8 cellular contexts compared by ENCODE assay signal in the genomic region with DNA sequence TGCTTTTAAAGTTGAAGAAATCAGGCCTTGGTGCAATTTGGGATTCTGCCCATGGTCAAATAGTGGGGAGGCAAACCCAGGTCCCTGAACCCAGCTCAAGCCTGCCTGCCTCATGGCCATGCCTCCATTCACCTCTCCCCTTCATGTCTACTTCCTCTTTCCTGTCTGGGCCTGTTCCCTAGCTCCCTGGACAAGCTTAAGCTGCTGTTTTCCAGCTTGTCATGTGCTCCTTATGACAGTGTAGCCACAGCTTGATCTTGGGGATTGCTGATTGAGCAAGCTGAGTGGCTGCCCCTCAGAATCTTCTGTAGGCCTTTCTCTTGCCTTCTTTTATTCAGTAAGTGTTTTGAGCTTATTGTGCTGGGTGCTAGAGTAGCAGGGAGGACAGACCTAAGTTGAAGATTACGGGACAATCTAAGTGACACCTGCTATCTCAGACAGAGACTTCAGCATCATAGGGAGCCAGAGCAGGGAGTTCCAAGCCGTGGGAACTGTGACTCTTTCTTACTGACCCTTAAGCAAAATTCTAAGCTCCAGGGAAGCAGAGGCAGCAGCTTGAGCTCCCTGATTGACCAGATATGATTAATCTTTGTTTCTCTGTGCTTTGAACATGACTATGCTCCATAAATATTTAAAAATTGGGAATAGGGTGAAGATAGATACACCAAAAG. TPM values are rescaled to one million over a fixed set of nuclear protein-coding genes. Genes with fewer than 3 reads are reported as not detected.
DNase-seq lines count a peak whose midpoint lies in the region; ATAC-seq and TF ChIP-seq lines count a peak whose summit lies in the region.

No MANE protein-coding gene starts in this region.

- ATAC-seq in GM18861 (IDR thresholded peaks at IDR 0.05; ENCODE audit: unreplicated experiment) (peak; percentile 20), HG03103 (IDR thresholded peaks at IDR 0.05; ENCODE audit: low read depth, unreplicated experiment) (peak; percentile 13)

- H3K27me3 ChIP-seq in SJSA1 (replicated peaks) (no peaks in the 10 kb centered on the region), mammary epithelial cell (ENCODE audit: insufficient read depth, low read length) (no peaks in the 10 kb centered on the region), subcutaneous abdominal adipose tissue (ENCODE audit: control insufficient read depth in 5 of 5, insufficient read depth in 4 of 5, low read length in 5 of 5) (no peaks in the 10 kb centered on the region)

- dilution Hi-C loops in mammary epithelial cell (cut with HindIII; ENCODE audit: low sequenced_read_pairs), result no loop called here

- H3K9ac ChIP-seq in mammary epithelial cell (ENCODE audit: insufficient read depth, low read length), result peak overlapping the region; percentile 83
- H3K9ac ChIP-seq in subcutaneous abdominal adipose tissue (ENCODE audit: low read length in 5 of 5), result peak overlapping the region; percentile 5 to 84 (median 72)

- no TSS peak for BruUV-seq in mammary epithelial cell (replicated peaks; lab: Mats Ljungman, UMichigan)

- H3K36me3 ChIP-seq in SJSA1, result no peaks in the 10 kb centered on the region
- no peaks in the 10 kb centered on the region for H3K36me3 ChIP-seq in mammary epithelial cell (ENCODE audit: insufficient read depth, low read length)
- no peaks in the 10 kb centered on the region for H3K36me3 ChIP-seq in subcutaneous abdominal adipose tissue (ENCODE audit: control insufficient read depth in 5 of 5, insufficient read depth in 5 of 5, low read length in 5 of 5)

- H3K4me3 ChIP-seq in SJSA1 (peak overlapping the region; percentile 36), mammary epithelial cell (replicated peaks in 1 of 3; ENCODE audit: insufficient read depth in 1 of 3, low read depth in 2 of 3, low read length in 3 of 3) (peak overlapping the region; percentile 61 to 62 (median 62)), subcutaneous abdominal adipose tissue (ENCODE audit: low read depth in 1 of 5, low read length in 5 of 5) (peak overlapping the region; percentile 65 to 89 (median 82))

- CTCF ChIA-PET in mammary epithelial cell (lab: Charles Lee; ENCODE audit: low non-redundant PET), result interaction anchor here (0.6 kb wide), 1 partner anchor 108 kb away, joined by 6 read pairs; no protein-coding TSS in a partner anchor

- H2AFZ ChIP-seq in mammary epithelial cell (ENCODE audit: low read depth, low read length), result peak overlapping the region; percentile 84

- in situ Hi-C loops in ACHN (cut with HindIII; ENCODE audit: low pct_ligation_motif_present, low pct_unique_long_range_greater_than_20kb, low sequenced_read_pairs) (no loop called here), mammary epithelial cell (cut with MboI; ENCODE audit: low sequenced_read_pairs in 2 of 2) (no loop called here)

- H3K4me2 ChIP-seq in mammary epithelial cell (ENCODE audit: insufficient read depth, low read depth, low read length), result peak overlapping the region; percentile 91

- WGBS in mammary epithelial cell (ENCODE audit: low coverage, missing lambda C conversion rate), result 40% methylated on average over 2 of the region's 2 CpGs

- peak; percentile 43 for DNase-seq in ACHN
- no peak for DNase-seq in SJSA1 (ENCODE audit: low read depth in 1 of 2, low spot score in 2 of 2)
- peak; percentile 90 for DNase-seq in mammary epithelial cell
- peak; percentile 42 to 50 for DNase-seq in lung microvascular endothelial cell (ENCODE audit: low read depth in 2 of 2)
- DNase-seq in posterior vena cava (ENCODE audit: low spot score), result no peak

- TF ChIP-seq CTCF in mammary epithelial cell (conservative IDR thresholded peaks at IDR 0.05 in 1 of 2, IDR thresholded peaks at IDR 0.05 in 1 of 2; ENCODE audit: extremely low read depth in 1 of 2, insufficient read depth in 1 of 2, low read depth in 1 of 2, low read length in 2 of 2), result no peak

- H3K9me3 ChIP-seq in SJSA1 (replicated peaks) (no peaks in the 10 kb centered on the region), mammary epithelial cell (replicated peaks; ENCODE audit: insufficient read depth, low read length) (no peaks in the 10 kb centered on the region), subcutaneous abdominal adipose tissue (ENCODE audit: control insufficient read depth in 5 of 5, low read length in 5 of 5) (no peaks in the 10 kb centered on the region)

- peaks cover 11% of the 10 kb centered on the region for H3K79me2 ChIP-seq in mammary epithelial cell (ENCODE audit: insufficient read depth, low read length)

- intact Hi-C loops in mammary epithelial cell (cut with micrococcal nuclease) (loop anchor here (5.0 to 10.0 kb wide), 2 partner anchors 151 to 398 kb away; a partner anchor contains a TSS), posterior vena cava (cut with DNase I) (loop anchor here in 1 of 2 donors (10.0 kb wide), 1 partner anchor 112 kb away; no protein-coding TSS in a partner anchor)

- H3K4me1 ChIP-seq in SJSA1 (replicated peaks) (peaks cover 16% of the 10 kb centered on the region), mammary epithelial cell (ENCODE audit: insufficient read depth, low read length) (peaks cover 21% of the 10 kb centered on the region), subcutaneous abdominal adipose tissue (ENCODE audit: control insufficient read depth in 5 of 5, insufficient read depth in 5 of 5, low read length in 5 of 5) (peaks cover 8 to 46% (median 25%) of the 10 kb centered on the region in 5 donors)

- H3K27ac ChIP-seq in SJSA1 (peak overlapping the region; percentile 65), mammary epithelial cell (ENCODE audit: insufficient read depth, low read depth, low read length) (peak overlapping the region; percentile 94), subcutaneous abdominal adipose tissue (ENCODE audit: low read depth, low read length) (peak overlapping the region; percentile 94)

- no peaks in the 10 kb centered on the region for H4K20me1 ChIP-seq in mammary epithelial cell (ENCODE audit: insufficient read depth, low read length)

RNA-seq across cellular contexts. Expression of a gene that starts 0.5 kb away (rescaled TPM):
- 17.4 and 18.6 TPM in 2 replicates for total RNA-seq in SJSA1 (2014; rRNA removed; shearing (Covaris generic))
- total RNA-seq in mammary epithelial cell (10 to 100 TPM; 20.4 to 46.3 TPM), lung microvascular endothelial cell (0.99 and 1.5 TPM in 2 replicates), posterior vena cava (10 to 100 TPM; 13.9 to 21.9 TPM)
- polyA plus RNA-seq in mammary epithelial cell, result 18.0 TPM
- 32.5 TPM for polyA minus RNA-seq in mammary epithelial cell

RNA-seq across cellular contexts. Expression of a gene that starts 10.6 kb away (rescaled TPM):
- total RNA-seq in SJSA1 (2014; rRNA removed; shearing (Covaris generic)), result 20.9 and 25.8 TPM in 2 replicates
- total RNA-seq in mammary epithelial cell (10 to 100 TPM; 40.8 to 47.2 TPM), lung microvascular endothelial cell (30.8 and 31.2 TPM in 2 replicates), posterior vena cava (10 to 100 TPM; 12.8 to 15.9 TPM)
- polyA plus RNA-seq in mammary epithelial cell, result 20.6 TPM
- polyA minus RNA-seq in mammary epithelial cell, result 37.3 TPM

RNA-seq across cellular contexts. Expression of a gene that starts 55.2 kb away (rescaled TPM):
- total RNA-seq in SJSA1 (2014; rRNA removed; shearing (Covaris generic)), result 67.6 and 76.5 TPM in 2 replicates
- total RNA-seq in mammary epithelial cell (10 to 100 TPM; 16.3 to 37.5 TPM), lung microvascular endothelial cell (14.1 and 16.1 TPM in 2 replicates), posterior vena cava (10 to 100 TPM; 12.0 to 27.3 TPM)
- 21.0 TPM for polyA plus RNA-seq in mammary epithelial cell
- polyA minus RNA-seq in mammary epithelial cell, result 11.8 TPM

Comparison
In these comparisons a context has a peak if more than half of its experiments do, and no peak if none do; other contexts are left out.
1. DNase-seq: peak in ACHN (single experiment), mammary epithelial cell (single experiment) and lung microvascular endothelial cell (2 of 2); none in SJSA1 (0 of 2) and posterior vena cava (single experiment).
2. Peak in every context shown above with its lines, with median percentiles within 50 percentile points of each other: H3K27ac ChIP-seq and H3K4me3 ChIP-seq.